In genomic region chr10:100008142-100008522, GRCh38 we compare ENCODE assay signal across 8 cellular contexts. TPM values are rescaled to one million over a fixed set of nuclear protein-coding genes. Genes with fewer than 3 reads are reported as not detected.
DNase-seq lines count a peak whose midpoint lies in the region; ATAC-seq, FAIRE-seq and TF ChIP-seq lines count a peak whose summit lies in the region.

No MANE protein-coding gene starts in this region.

- H2AFZ ChIP-seq in keratinocyte (ENCODE audit: control insufficient read depth, low read length) = no peak overlapping the region

- no peaks in the 10 kb centered on the region for H4K20me1 ChIP-seq in keratinocyte (ENCODE audit: control insufficient read depth, extremely low read depth, insufficient read depth, low read length)

- H3K4me3 ChIP-seq in keratinocyte (ENCODE audit: control insufficient read depth in 2 of 3, extremely low read depth in 1 of 3, insufficient read depth in 2 of 3, low read depth in 1 of 3, low read length in 3 of 3) = peak overlapping the region; percentile 51 to 86 (median 77)

- H3K79me2 ChIP-seq in keratinocyte (ENCODE audit: control insufficient read depth, insufficient read depth, low read length) = peaks cover 52% of the 10 kb centered on the region

- no peak for TF ChIP-seq CTCF in keratinocyte (optimal IDR thresholded peaks at IDR 0.05 in 1 of 3, IDR thresholded peaks at IDR 0.05 in 1 of 3, conservative IDR thresholded peaks at IDR 0.05 in 1 of 3; ENCODE audit: extremely low read depth in 1 of 3, insufficient read depth in 2 of 3, low read length in 3 of 3)
- no peak for TF ChIP-seq CTCF in type B pancreatic cell (conservative IDR thresholded peaks at IDR 0.05)

- no peak for ATAC-seq in activated T-cell treated with anti-CD3 and anti-CD28 coated beads, Interleukin-2, amount 50 U/mL, for 72 hours (replicated peaks in 1 of 2)
- ATAC-seq in HG03175 (IDR thresholded peaks at IDR 0.05; ENCODE audit: unreplicated experiment) = no peak

- no peaks in the 10 kb centered on the region for H3K36me3 Mint-ChIP-seq in activated T-cell treated with anti-CD3 and anti-CD28 coated beads, Interleukin-2, amount 50 U/mL, for 72 hours (ENCODE audit: insufficient read depth in 2 of 2)
- H3K36me3 Mint-ChIP-seq in type B pancreatic cell = no peaks in the 10 kb centered on the region

- peak overlapping the region; percentile 90 for H3K4me2 ChIP-seq in keratinocyte (ENCODE audit: control insufficient read depth, extremely low read depth, insufficient read depth, low read depth, low read length)

- no peaks in the 10 kb centered on the region for H3K36me3 ChIP-seq in keratinocyte (ENCODE audit: control insufficient read depth in 2 of 2, extremely low read depth in 1 of 2, insufficient read depth in 2 of 2, low read length in 2 of 2)

- no peak for FAIRE-seq in keratinocyte (lab: Jason Lieb, UNC)

- H3K4me1 ChIP-seq in keratinocyte (ENCODE audit: control insufficient read depth, extremely low read depth, insufficient read depth, low read length) = peaks cover 37% of the 10 kb centered on the region

- H3K27me3 ChIP-seq in keratinocyte (ENCODE audit: control insufficient read depth, extremely low read depth, insufficient read depth, low read length) = no peaks in the 10 kb centered on the region

- dilution Hi-C loops in keratinocyte (cut with MboI; ENCODE audit: extremely low pct_ligation_motif_present, low sequenced_read_pairs) = no loop called here

- no peaks in the 10 kb centered on the region for H3K9me3 ChIP-seq in keratinocyte (ENCODE audit: control insufficient read depth, low read depth, low read length)

- no peaks in the 10 kb centered on the region for H3K9me3 Mint-ChIP-seq in activated T-cell treated with anti-CD3 and anti-CD28 coated beads, Interleukin-2, amount 50 U/mL, for 72 hours
- no peaks in the 10 kb centered on the region for H3K9me3 Mint-ChIP-seq in type B pancreatic cell

- H3K27me3 Mint-ChIP-seq in activated T-cell treated with anti-CD3 and anti-CD28 coated beads, Interleukin-2, amount 50 U/mL, for 72 hours (ENCODE audit: low read depth) = peaks cover 22% of the 10 kb centered on the region
- no peaks in the 10 kb centered on the region for H3K27me3 Mint-ChIP-seq in type B pancreatic cell

- H3K27ac Mint-ChIP-seq in activated T-cell treated with anti-CD3 and anti-CD28 coated beads, Interleukin-2, amount 50 U/mL, for 72 hours = no peak overlapping the region
- H3K27ac Mint-ChIP-seq in type B pancreatic cell = peak overlapping the region; percentile 75

- peak overlapping the region; percentile 32 to 89 for H3K4me3 Mint-ChIP-seq in activated T-cell treated with anti-CD3 and anti-CD28 coated beads, Interleukin-2, amount 50 U/mL, for 72 hours
- H3K4me3 Mint-ChIP-seq in type B pancreatic cell = peak overlapping the region; percentile 93

- H3K27ac ChIP-seq in keratinocyte (ENCODE audit: control insufficient read depth, insufficient read depth, low read length) = peak overlapping the region; percentile 66

- H3K4me1 Mint-ChIP-seq in activated T-cell treated with anti-CD3 and anti-CD28 coated beads, Interleukin-2, amount 50 U/mL, for 72 hours (ENCODE audit: low read depth) = peaks cover 54% of the 10 kb centered on the region
- peaks cover 48% of the 10 kb centered on the region for H3K4me1 Mint-ChIP-seq in type B pancreatic cell (ENCODE audit: unreplicated experiment)

- H3K9ac ChIP-seq in keratinocyte (ENCODE audit: control insufficient read depth, extremely low read depth, insufficient read depth, low read length) = peak overlapping the region; percentile 87

- H3K9me1 ChIP-seq in keratinocyte (ENCODE audit: control insufficient read depth, extremely low read depth, insufficient read depth, low read length) = no peaks in the 10 kb centered on the region

- DNase-seq in activated T-cell treated with anti-CD3 and anti-CD28 coated beads, Interleukin-2, amount 50 U/mL, for 72 hours = no peak
- DNase-seq in activated T-cell treated with anti-CD3 and anti-CD28 coated beads, Interleukin-2, amount 50 U/mL, for 1 hour = no peak
- DNase-seq in amniotic epithelial cell (ENCODE audit: low read depth) = peak; percentile 82
- no peak for DNase-seq in keratinocyte (ENCODE audit: low read depth, low spot score)
- DNase-seq in type B pancreatic cell (ENCODE audit: extremely low spot score, unreplicated experiment) = no peak
- DNase-seq in KG1 (lab: John Stamatoyannopoulos, UW) = no peak
- DNase-seq in amniotic stem cell (lab: John Stamatoyannopoulos, UW) = no peak

RNA-seq across cellular contexts. Expression of gene DNMBP, which starts 1.6 kb away (rescaled TPM):
- 1 to 10 TPM; 2.3 to 2.9 TPM for total RNA-seq in activated T-cell treated with anti-CD3 and anti-CD28 coated beads, Interleukin-2, amount 50 U/mL, for 72 hours
- 7.7 to 26.9 TPM (median 15.8 TPM) in 3 replicates for polyA plus RNA-seq in keratinocyte
- 6.0 TPM for polyA plus RNA-seq in keratinocyte (2011; ENCODE audit: low read depth)
- polyA plus RNA-seq in keratinocyte (2011; cell fraction: cytosol; rRNA removed) = 11.3 and 16.1 TPM in 2 replicates
- 44.5 and 44.6 TPM in 2 replicates for polyA plus RNA-seq in keratinocyte (2011; cell fraction: nucleus; rRNA removed)
- polyA plus RNA-seq in keratinocyte (2012; ENCODE audit: low replicate concordance) = 8.3 and 17.3 TPM in 2 replicates
- 11.3 to 23.3 TPM (median 17.7 TPM) in 3 replicates for polyA minus RNA-seq in keratinocyte
- 7.1 TPM for polyA minus RNA-seq in keratinocyte (2011; cell fraction: cytosol; rRNA and poly(A)+ RNA removed)
- 22.1 and 39.7 TPM in 2 replicates for polyA minus RNA-seq in keratinocyte (2011; cell fraction: nucleus; rRNA and poly(A)+ RNA removed)
- 17.3 and 17.7 TPM in 2 replicates for total RNA-seq in type B pancreatic cell (ENCODE audit: low replicate concordance)
